In the genomic region with DNA sequence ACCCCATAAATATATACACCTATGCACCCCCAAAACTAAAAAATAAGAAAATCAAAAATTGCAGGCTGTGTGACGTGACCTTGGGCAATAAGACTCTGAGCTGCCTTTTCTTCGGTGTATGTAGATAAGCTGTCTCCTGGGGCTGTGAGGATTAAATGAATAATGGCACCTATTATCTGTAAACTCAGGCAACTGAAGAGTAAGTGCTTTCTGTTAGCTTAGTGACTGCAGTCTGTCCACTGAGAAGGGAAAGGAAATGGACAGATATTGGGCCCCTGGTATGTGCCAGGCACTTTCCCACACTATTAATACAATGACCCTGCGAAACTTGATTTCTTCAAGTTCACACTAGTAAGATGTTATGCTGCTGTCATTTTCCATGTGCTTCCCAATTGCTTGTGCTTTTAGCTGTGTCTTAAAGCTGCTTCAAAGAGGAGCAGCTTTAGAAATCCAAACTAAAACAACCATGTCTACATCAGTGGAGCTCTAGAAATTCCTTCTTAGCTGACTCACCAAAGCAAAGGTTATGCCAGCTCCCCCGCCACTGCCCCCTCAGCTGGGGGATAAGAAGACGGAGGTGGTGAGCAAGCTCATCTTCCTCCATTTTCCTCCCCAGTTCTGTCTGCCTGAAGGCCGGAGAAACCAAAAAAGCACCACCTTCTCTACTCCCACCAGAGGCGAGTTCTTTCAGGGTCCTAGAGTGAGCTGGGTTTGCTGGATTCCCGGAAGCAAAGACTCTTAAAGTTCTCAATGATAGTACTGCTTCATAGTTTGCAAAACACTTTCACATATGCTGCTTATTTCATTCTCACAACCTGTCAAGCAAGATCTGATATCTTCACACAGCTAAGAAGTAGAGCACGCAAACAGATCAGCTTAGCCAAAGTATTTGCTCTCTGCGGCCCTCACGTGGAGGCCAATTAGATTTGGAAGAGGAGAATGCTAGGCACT, we compare ENCODE assay signal across 9 cellular contexts. TPM values are rescaled to one million over a fixed set of nuclear protein-coding genes. Genes with fewer than 3 reads are reported as not detected.
A peak's percentile ranks its signal among the peaks of the same experiment; 100 is the strongest.
DNase-seq lines count a peak whose midpoint lies in the region; ATAC-seq, FAIRE-seq and TF ChIP-seq lines count a peak whose summit lies in the region.
"Had no signal": no experiment of that assay in that cellular context is flagged by ENCODE, and none has a peak within 500 bp of the region (broad histone marks: within the 10 kb centered on the region; RNA-seq: fewer than 3 reads in every experiment).

No MANE protein-coding gene starts in this region.

- no peak for TF ChIP-seq CTCF in cardiac muscle cell (IDR thresholded peaks at IDR 0.05; ENCODE audit: low read depth, low read length)
- peak in 1 of 3 experiments; percentile 5 for TF ChIP-seq CTCF in keratinocyte (optimal IDR thresholded peaks at IDR 0.05 in 1 of 3, IDR thresholded peaks at IDR 0.05 in 1 of 3, conservative IDR thresholded peaks at IDR 0.05 in 1 of 3; ENCODE audit: extremely low read depth in 1 of 3, insufficient read depth in 2 of 3, low read length in 3 of 3)
- no peak for TF ChIP-seq CTCF in uterus (IDR thresholded peaks at IDR 0.05)

- H3K27me3 ChIP-seq in cardiac muscle cell (no peaks in the 10 kb centered on the region), keratinocyte (ENCODE audit: control insufficient read depth, extremely low read depth, insufficient read depth, low read length) (no peaks in the 10 kb centered on the region), uterus (no peaks in the 10 kb centered on the region)

- TF ChIP-seq POLR2A in uterus (IDR thresholded peaks at IDR 0.05) = no peak

- no peaks in the 10 kb centered on the region for H3K4me1 ChIP-seq in cardiac muscle cell (ENCODE audit: low read depth)
- H3K4me1 ChIP-seq in keratinocyte (ENCODE audit: control insufficient read depth, extremely low read depth, insufficient read depth, low read length) = peaks cover 17% of the 10 kb centered on the region
- H3K4me1 ChIP-seq in uterus = no peaks in the 10 kb centered on the region

- peaks cover 35% of the 10 kb centered on the region for H3K27me3 Mint-ChIP-seq in activated T-cell treated with anti-CD3 and anti-CD28 coated beads, Interleukin-2, amount 50 U/mL, for 72 hours (ENCODE audit: low read depth)

- H3K9me1 ChIP-seq in keratinocyte (ENCODE audit: control insufficient read depth, extremely low read depth, insufficient read depth, low read length) = no peaks in the 10 kb centered on the region

- H3K4me3 Mint-ChIP-seq in activated T-cell treated with anti-CD3 and anti-CD28 coated beads, Interleukin-2, amount 50 U/mL, for 72 hours = no peak overlapping the region

- H3K4me3 ChIP-seq in cardiac muscle cell (no peak overlapping the region), keratinocyte (ENCODE audit: control insufficient read depth in 2 of 3, extremely low read depth in 1 of 3, insufficient read depth in 2 of 3, low read depth in 1 of 3, low read length in 3 of 3) (no peak overlapping the region), uterus (no peak overlapping the region)
- H3K4me3 ChIP-seq: BLaER1 had no signal

- dilution Hi-C loops in keratinocyte (cut with MboI; ENCODE audit: extremely low pct_ligation_motif_present, low sequenced_read_pairs) = no loop called here

- no peaks in the 10 kb centered on the region for H3K9me3 ChIP-seq in cardiac muscle cell (ENCODE audit: low read depth)
- H3K9me3 ChIP-seq in keratinocyte (ENCODE audit: control insufficient read depth, low read depth, low read length) = no peaks in the 10 kb centered on the region
- H3K9me3 ChIP-seq in uterus = no peaks in the 10 kb centered on the region
- H3K9me3 ChIP-seq: BLaER1 had no signal

- peak overlapping the region; percentile 29 for H3K4me2 ChIP-seq in keratinocyte (ENCODE audit: control insufficient read depth, extremely low read depth, insufficient read depth, low read depth, low read length)

- intact Hi-C loops in cardiac septum (cut with DNase I) = no loop called here
- intact Hi-C loops in uterus (cut with DNase I; ENCODE audit: low total_unique reads) = no loop called here

- H3K36me3 ChIP-seq in cardiac muscle cell (no peaks in the 10 kb centered on the region), keratinocyte (ENCODE audit: control insufficient read depth in 2 of 2, extremely low read depth in 1 of 2, insufficient read depth in 2 of 2, low read length in 2 of 2) (peaks cover 0 to 2% of the 10 kb centered on the region in 2 experiments), uterus (no peaks in the 10 kb centered on the region)

- no peaks in the 10 kb centered on the region for H3K79me2 ChIP-seq in keratinocyte (ENCODE audit: control insufficient read depth, insufficient read depth, low read length)

- FAIRE-seq in keratinocyte (lab: Jason Lieb, UNC) = no peak

- peak overlapping the region; percentile 21 for H2AFZ ChIP-seq in keratinocyte (ENCODE audit: control insufficient read depth, low read length)

- H3K36me3 Mint-ChIP-seq in activated T-cell treated with anti-CD3 and anti-CD28 coated beads, Interleukin-2, amount 50 U/mL, for 72 hours (ENCODE audit: insufficient read depth in 2 of 2) = peaks cover 1 to 2% of the 10 kb centered on the region in 2 donors

- no peak for ATAC-seq in activated T-cell treated with anti-CD3 and anti-CD28 coated beads, Interleukin-2, amount 50 U/mL, for 72 hours (replicated peaks in 1 of 2)

- no peak overlapping the region for H3K9ac ChIP-seq in keratinocyte (ENCODE audit: control insufficient read depth, extremely low read depth, insufficient read depth, low read length)
- H3K9ac ChIP-seq: BLaER1 had no signal

- H3K9me3 Mint-ChIP-seq in activated T-cell treated with anti-CD3 and anti-CD28 coated beads, Interleukin-2, amount 50 U/mL, for 72 hours = no peaks in the 10 kb centered on the region

- H3K27ac Mint-ChIP-seq in activated T-cell treated with anti-CD3 and anti-CD28 coated beads, Interleukin-2, amount 50 U/mL, for 72 hours = no peak overlapping the region

- H3K4me1 Mint-ChIP-seq in activated T-cell treated with anti-CD3 and anti-CD28 coated beads, Interleukin-2, amount 50 U/mL, for 72 hours (ENCODE audit: low read depth) = peaks cover 7% of the 10 kb centered on the region

- no peaks in the 10 kb centered on the region for H4K20me1 ChIP-seq in keratinocyte (ENCODE audit: control insufficient read depth, extremely low read depth, insufficient read depth, low read length)

- DNase-seq in cardiac muscle cell (ENCODE audit: low read depth in 1 of 2, low spot score in 1 of 2) (peak; percentile 10 to 75), cardiac septum (ENCODE audit: low spot score) (no peak), astrocyte of the hippocampus (ENCODE audit: low read depth, low spot score) (peak; percentile 73), keratinocyte (ENCODE audit: low read depth, low spot score) (no peak), uterus (peak; percentile 35 to 38), SHP77 treated with DMSO at 0.1 percent for 48 hours (lab: John Stamatoyannopoulos, UW) (no peak)
- DNase-seq in activated T-cell treated with anti-CD3 and anti-CD28 coated beads, Interleukin-2, amount 50 U/mL, for 72 hours = no peak
- no peak for DNase-seq in stimulated activated naive CD4-positive, alpha-beta T cell treated with Interleukin-2 at 50 U/mL for 16 hours (lab: John Stamatoyannopoulos, UW)

- peak overlapping the region; percentile 66 for H3K27ac ChIP-seq in cardiac muscle cell
- H3K27ac ChIP-seq in keratinocyte (ENCODE audit: control insufficient read depth, insufficient read depth, low read length) = peak overlapping the region; percentile 5
- peak overlapping the region; percentile 41 to 55 for H3K27ac ChIP-seq in uterus
- H3K27ac ChIP-seq: BLaER1 had no signal

RNA-seq across cellular contexts. Expression of a gene that starts 8.8 kb away (rescaled TPM):
- not detected in 2 replicates for total RNA-seq in cardiac muscle cell
- not detected in 2 replicates for polyA plus RNA-seq in cardiac muscle cell
- not detected for total RNA-seq in cardiac septum
- not detected in 3 replicates for polyA plus RNA-seq in keratinocyte
- polyA plus RNA-seq in keratinocyte (2011; ENCODE audit: low read depth) = not detected
- polyA plus RNA-seq in keratinocyte (2011; cell fraction: cytosol; rRNA removed) = not detected in 2 replicates
- not detected in 2 replicates for polyA plus RNA-seq in keratinocyte (2011; cell fraction: nucleus; rRNA removed)
- not detected in 2 replicates for polyA plus RNA-seq in keratinocyte (2012; ENCODE audit: low replicate concordance)
- polyA minus RNA-seq in keratinocyte = not detected in 3 replicates
- not detected for polyA minus RNA-seq in keratinocyte (2011; cell fraction: cytosol; rRNA and poly(A)+ RNA removed)
- not detected in 2 replicates for polyA minus RNA-seq in keratinocyte (2011; cell fraction: nucleus; rRNA and poly(A)+ RNA removed)
- total RNA-seq in uterus = not detected
- total RNA-seq in activated T-cell treated with anti-CD3 and anti-CD28 coated beads, Interleukin-2, amount 50 U/mL, for 72 hours = not detected

RNA-seq across cellular contexts. Expression of a gene that starts 35.3 kb away (rescaled TPM):
- total RNA-seq in cardiac muscle cell (49.3 and 78.5 TPM in 2 replicates), cardiac septum (31.2 TPM), uterus (10 to 100 TPM; 33.8 to 90.4 (median 63.1) TPM)
- polyA plus RNA-seq in cardiac muscle cell (27.6 and 36.1 TPM in 2 replicates), keratinocyte (48.3 to 65.5 TPM (median 62.5 TPM) in 3 replicates)
- 80.2 TPM for polyA plus RNA-seq in keratinocyte (2011; ENCODE audit: low read depth)
- polyA plus RNA-seq in keratinocyte (2011; cell fraction: cytosol; rRNA removed) = 70.1 and 81.8 TPM in 2 replicates
- polyA plus RNA-seq in keratinocyte (2011; cell fraction: nucleus; rRNA removed) = 37.1 and 39.6 TPM in 2 replicates
- 36.9 and 72.9 TPM in 2 replicates for polyA plus RNA-seq in keratinocyte (2012; ENCODE audit: low replicate concordance)
- polyA minus RNA-seq in keratinocyte = 14.0 to 41.4 TPM (median 39.6 TPM) in 3 replicates
- 34.0 TPM for polyA minus RNA-seq in keratinocyte (2011; cell fraction: cytosol; rRNA and poly(A)+ RNA removed)
- 10.3 and 14.6 TPM in 2 replicates for polyA minus RNA-seq in keratinocyte (2011; cell fraction: nucleus; rRNA and poly(A)+ RNA removed)
- total RNA-seq in activated T-cell treated with anti-CD3 and anti-CD28 coated beads, Interleukin-2, amount 50 U/mL, for 72 hours = 10 to 100 TPM; 61.0 to 61.9 TPM

Comparison
In these comparisons a context has a peak if more than half of its experiments do, and no peak if none do; other contexts are left out.
1. DNase-seq: peak in cardiac muscle cell (2 of 2), astrocyte of the hippocampus (single experiment) and uterus (2 of 2); none in cardiac septum (single experiment), keratinocyte (single experiment), SHP77 treated with DMSO at 0.1 percent for 48 hours (single experiment), activated T-cell treated with anti-CD3 and anti-CD28 coated beads, Interleukin-2, amount 50 U/mL, for 72 hours (0 of 2) and stimulated activated naive CD4-positive, alpha-beta T cell treated with Interleukin-2 at 50 U/mL for 16 hours (single experiment).
2. H3K27ac ChIP-seq: peak in every context shown above with its lines; median percentile 66 in cardiac muscle cell; 48 in uterus; 5 in keratinocyte.